In the genomic region with DNA sequence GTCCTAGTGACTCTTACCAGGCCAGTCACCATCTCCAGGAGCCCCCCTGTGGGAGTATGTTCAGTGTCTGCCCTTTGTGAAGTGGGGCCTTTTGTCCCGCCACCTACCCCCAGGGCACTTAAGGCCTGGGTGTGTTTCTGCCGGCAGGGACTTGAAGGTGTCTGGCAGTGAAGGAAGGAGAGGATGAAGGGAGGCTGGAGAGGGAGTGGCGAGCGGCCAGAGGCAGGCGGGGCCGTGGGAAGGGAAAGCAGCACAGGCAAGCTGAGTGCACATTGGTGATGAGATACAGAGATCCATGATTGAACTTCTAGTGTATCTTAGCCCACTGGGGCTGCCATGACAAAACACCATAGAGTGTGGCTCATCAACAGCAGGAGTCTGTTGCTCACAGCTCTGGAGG, we compare ENCODE assay signal across 18 cellular contexts.
"Had no signal": no experiment of that assay in that cellular context is flagged by ENCODE, and none has a peak within 500 bp of the region (broad histone marks: within the 10 kb centered on the region; RNA-seq: fewer than 3 reads in every experiment).

No MANE protein-coding gene starts in this region.

- H3K4me3 Mint-ChIP-seq: activated CD4-positive, alpha-beta memory T cell treated with anti-CD3 and anti-CD28 coated beads for 36 hours; activated naive CD4-positive, alpha-beta T cell treated with anti-CD3 and anti-CD28 coated beads for 36 hours; nephron; stimulated activated naive CD8-positive, alpha-beta T cell treated with anti-CD3 and anti-CD28 coated beads, Interleukin-15, Interleukin-2, amounts not matched to agents 100 ng/mL and 50 ng/mL, for 24 hours had no signal

- ATAC-seq: activated CD4-positive, CD25-positive, alpha-beta regulatory T cell treated with anti-CD3 and anti-CD28 coated beads, Interleukin-2, amount 50 U/mL, for 24 hours; body of pancreas; foreskin keratinocyte had no signal

- DNase-seq: activated CD4-positive, alpha-beta memory T cell treated with anti-CD3 and anti-CD28 coated beads for 36 hours; activated naive CD4-positive, alpha-beta T cell treated with anti-CD3 and anti-CD28 coated beads for 36 hours; amniotic stem cell; body of pancreas; central memory CD4-positive, alpha-beta T cell; foreskin keratinocyte; kidney glomerular epithelial cell; mesendoderm; stimulated activated CD4-positive, alpha-beta T cell treated with anti-CD3 and anti-CD28 coated beads, Interleukin-4, amount 100 ng/mL, for 4 hours; stimulated activated CD8-positive, alpha-beta memory T cell treated with anti-CD3 and anti-CD28 coated beads, Interleukin-4, amount 100 ng/mL, for 48 hours; upper lobe of left lung had no signal

- H3K9me3 ChIP-seq: body of pancreas, right atrium auricular region, upper lobe of left lung had no signal

- H3K27me3 Mint-ChIP-seq: activated CD4-positive, alpha-beta memory T cell treated with anti-CD3 and anti-CD28 coated beads for 36 hours; progenitor cell of endocrine pancreas; stimulated activated naive CD8-positive, alpha-beta T cell treated with anti-CD3 and anti-CD28 coated beads, Interleukin-15, Interleukin-2, amounts not matched to agents 100 ng/mL and 50 ng/mL, for 24 hours had no signal

- H3K27ac ChIP-seq: body of pancreas, coronary artery, foreskin keratinocyte, right atrium auricular region, skin epidermis, upper lobe of left lung had no signal

- H3K4me1 ChIP-seq: body of pancreas, foreskin keratinocyte, right atrium auricular region had no signal

- H3K27me3 ChIP-seq: body of pancreas, foreskin keratinocyte, right atrium auricular region, upper lobe of left lung had no signal

- H3K4me3 ChIP-seq: body of pancreas, coronary artery, right atrium auricular region, skin epidermis, upper lobe of left lung had no signal

- H3K9me3 Mint-ChIP-seq: activated CD4-positive, alpha-beta memory T cell treated with anti-CD3 and anti-CD28 coated beads for 36 hours; activated naive CD4-positive, alpha-beta T cell treated with anti-CD3 and anti-CD28 coated beads for 36 hours; nephron; stimulated activated naive CD8-positive, alpha-beta T cell treated with anti-CD3 and anti-CD28 coated beads, Interleukin-15, Interleukin-2, amounts not matched to agents 100 ng/mL and 50 ng/mL, for 24 hours had no signal

- H3K27ac Mint-ChIP-seq: activated CD4-positive, alpha-beta memory T cell treated with anti-CD3 and anti-CD28 coated beads for 36 hours; nephron; progenitor cell of endocrine pancreas; stimulated activated naive CD8-positive, alpha-beta T cell treated with anti-CD3 and anti-CD28 coated beads, Interleukin-15, Interleukin-2, amounts not matched to agents 100 ng/mL and 50 ng/mL, for 24 hours had no signal

- H3K4me1 Mint-ChIP-seq: nephron had no signal
